In genomic region chr2:66538291-66538690, GRCh38 we compare ENCODE assay signal across 18 cellular contexts.
"Had no signal": no experiment of that assay in that cellular context is flagged by ENCODE, and none has a peak within 500 bp of the region (broad histone marks: within the 10 kb centered on the region; RNA-seq: fewer than 3 reads in every experiment).

No MANE protein-coding gene starts in this region.

- H3K4me3 Mint-ChIP-seq: dendritic cell treated with granulocyte-macrophage colony-stimulating factor and Interleukin-4, amounts not matched to agents 40 ng/mL and 50 ng/mL, for 4 days; effector memory CD8-positive, alpha-beta T cell; stimulated activated effector memory CD8-positive, alpha-beta T cell treated with anti-CD3 and anti-CD28 coated beads, Interleukin-12 subunit alpha, Interleukin-12 subunit beta, amount 100 ng/mL, for 72 hours; T-helper 2 cell treated with Interferon-gamma antibody and Interleukin-4, amounts not matched to agents 5 μg/mL and 100 μg/mL, for 36 hours had no signal

- H3K9me3 ChIP-seq: pancreas had no signal

- H3K27me3 ChIP-seq: pancreas had no signal

- ATAC-seq: effector memory CD8-positive, alpha-beta T cell; pancreas; stimulated activated effector memory CD8-positive, alpha-beta T cell treated with anti-CD3 and anti-CD28 coated beads, Interleukin-12 subunit alpha, Interleukin-12 subunit beta, amount 100 ng/mL, for 72 hours had no signal

- DNase-seq: activated CD4-positive, alpha-beta T cell treated with anti-CD3 and anti-CD28 coated beads, Interleukin-2, amount 50 U/mL, for 1 hour; activated naive CD4-positive, alpha-beta T cell treated with anti-CD3 and anti-CD28 coated beads, Interleukin-2, amount 50 U/mL, for 16 hours; activated T-cell treated with anti-CD3 and anti-CD28 coated beads for 4 hours; amniotic stem cell; cerebellar nuclear complex; effector memory CD8-positive, alpha-beta T cell; glutamatergic neuron; left cardiac atrium; pancreas; SW 1271; trophoblast cell had no signal

- H3K4me1 Mint-ChIP-seq: stimulated activated effector memory CD8-positive, alpha-beta T cell treated with anti-CD3 and anti-CD28 coated beads, Interleukin-12 subunit alpha, Interleukin-12 subunit beta, amount 100 ng/mL, for 72 hours had no signal

- H3K9me3 Mint-ChIP-seq: activated T-helper 2 cell treated with anti-CD3 and anti-CD28 coated beads, Interferon-gamma antibody, Interleukin-2, Interleukin-4, amounts not matched to agents 10 μg/mL and 5 μg/mL and 100 μg/mL, durations not matched to agents 14 hours and 24 hours and 36 hours; brain; dendritic cell treated with granulocyte-macrophage colony-stimulating factor and Interleukin-4, amounts not matched to agents 40 ng/mL and 50 ng/mL, for 4 days; effector memory CD8-positive, alpha-beta T cell; T-helper 2 cell treated with Interferon-gamma antibody and Interleukin-4, amounts not matched to agents 5 μg/mL and 100 μg/mL, for 36 hours had no signal

- H3K27ac ChIP-seq: epithelial cell of prostate, pancreas had no signal

- H3K4me3 ChIP-seq: pancreas, smooth muscle cell had no signal

- H3K36me3 ChIP-seq: pancreas had no signal

- H3K27me3 Mint-ChIP-seq: dendritic cell treated with granulocyte-macrophage colony-stimulating factor and Interleukin-4, amounts not matched to agents 40 ng/mL and 50 ng/mL, for 4 days; effector memory CD8-positive, alpha-beta T cell had no signal

- H3K27ac Mint-ChIP-seq: activated T-helper 2 cell treated with anti-CD3 and anti-CD28 coated beads, Interferon-gamma antibody, Interleukin-2, Interleukin-4, amounts not matched to agents 10 μg/mL and 5 μg/mL and 100 μg/mL, durations not matched to agents 14 hours and 24 hours and 36 hours; dendritic cell treated with granulocyte-macrophage colony-stimulating factor and Interleukin-4, amounts not matched to agents 40 ng/mL and 50 ng/mL, for 4 days; effector memory CD8-positive, alpha-beta T cell; stimulated activated effector memory CD8-positive, alpha-beta T cell treated with anti-CD3 and anti-CD28 coated beads, Interleukin-12 subunit alpha, Interleukin-12 subunit beta, amount 100 ng/mL, for 72 hours; T-helper 2 cell treated with Interferon-gamma antibody and Interleukin-4, amounts not matched to agents 5 μg/mL and 100 μg/mL, for 36 hours had no signal
